ENCODE assay signal across 19 cellular contexts in the genomic region with DNA sequence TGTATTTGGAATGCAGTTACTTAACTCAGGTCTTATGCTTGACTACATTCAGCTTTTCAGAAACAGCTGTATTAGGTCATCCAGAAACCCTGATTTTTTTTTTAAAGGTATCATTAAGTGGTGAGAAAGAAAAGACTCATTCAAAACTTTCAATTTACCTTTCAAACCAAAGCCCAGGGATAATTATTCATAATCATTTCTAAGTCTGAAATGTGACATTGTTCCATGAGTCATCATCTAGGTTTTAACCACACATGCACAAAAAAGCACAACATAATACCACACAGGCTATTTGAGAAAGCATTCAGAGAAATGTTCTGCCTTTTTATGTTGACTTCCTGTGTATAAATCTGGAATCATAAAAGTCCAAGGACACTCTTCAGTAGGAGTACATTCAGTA.
A peak's percentile ranks its signal among the peaks of the same experiment; 100 is the strongest.
DNase-seq lines count a peak whose midpoint lies in the region; ATAC-seq and TF ChIP-seq lines count a peak whose summit lies in the region.
"Had no signal": no experiment of that assay in that cellular context is flagged by ENCODE, and none has a peak within 500 bp of the region (broad histone marks: within the 10 kb centered on the region; RNA-seq: fewer than 3 reads in every experiment).

No MANE protein-coding gene starts in this region.

- no peak overlapping the region for H2AFZ ChIP-seq in smooth muscle cell (ENCODE audit: low read depth)

- H3K27ac ChIP-seq in smooth muscle cell (ENCODE audit: low read depth) = peak overlapping the region; percentile 38
- H3K27ac ChIP-seq in brain microvascular endothelial cell = no peak overlapping the region
- H3K27ac ChIP-seq: 22Rv1, esophagus muscularis mucosa, left ventricle myocardium inferior had no signal

- no peak overlapping the region for H3K9ac ChIP-seq in smooth muscle cell (ENCODE audit: low read depth)

- no peaks in the 10 kb centered on the region for H3K9me3 ChIP-seq in smooth muscle cell (replicated peaks; ENCODE audit: low read depth)
- H3K9me3 ChIP-seq: esophagus muscularis mucosa, left ventricle myocardium inferior had no signal

- in situ Hi-C loops in astrocyte of the spinal cord (cut with HindIII; ENCODE audit: low sequenced_read_pairs) (no loop called here), brain microvascular endothelial cell (cut with HindIII; ENCODE audit: low pct_ligation_motif_present, low sequenced_read_pairs) (no loop called here)

- intact Hi-C loops in activated CD4-positive, alpha-beta T cell treated with anti-CD3 and anti-CD28 coated beads for 36 hours (cut with DNase I, micrococcal nuclease) = no loop called here

- H3K4me3 Mint-ChIP-seq in activated CD4-positive, alpha-beta T cell treated with anti-CD3 and anti-CD28 coated beads for 36 hours = no peak overlapping the region
- H3K4me3 Mint-ChIP-seq in nephron progenitor cell = no peak overlapping the region
- H3K4me3 Mint-ChIP-seq: CD4-positive, CD25-positive, alpha-beta regulatory T cell had no signal

- H4K20me1 ChIP-seq in smooth muscle cell (ENCODE audit: low read depth) = no peaks in the 10 kb centered on the region

- peaks cover 12% of the 10 kb centered on the region for H3K4me1 Mint-ChIP-seq in activated CD4-positive, alpha-beta T cell treated with anti-CD3 and anti-CD28 coated beads for 36 hours
- H3K4me1 Mint-ChIP-seq in nephron progenitor cell = peaks cover 16% of the 10 kb centered on the region
- H3K4me1 Mint-ChIP-seq: CD4-positive, CD25-positive, alpha-beta regulatory T cell had no signal

- no peaks in the 10 kb centered on the region for H3K79me2 ChIP-seq in smooth muscle cell (ENCODE audit: low read depth)

- no peak for DNase-seq in activated CD4-positive, alpha-beta T cell treated with anti-CD3 and anti-CD28 coated beads for 36 hours
- DNase-seq in activated CD4-positive, alpha-beta T cell treated with anti-CD3 and anti-CD28 coated beads, Interleukin-2, amount 50 U/mL, for 4 hours = no peak
- DNase-seq in astrocyte of the spinal cord (ENCODE audit: low read depth, low spot score) (peak; percentile 67), smooth muscle cell (lab: John Stamatoyannopoulos, UW; ENCODE audit: unreplicated experiment) (no peak), brain microvascular endothelial cell (no peak), nephron progenitor cell (no peak), NCI-H2107 (lab: John Stamatoyannopoulos, UW) (no peak)
- DNase-seq: activated CD4-positive, alpha-beta T cell treated with anti-CD3 and anti-CD28 coated beads for 4 hours; aorta; CD4-positive, CD25-positive, alpha-beta regulatory T cell; dermis blood vessel endothelial cell; DMS79 treated with DMSO at 0.1 percent for 48 hours; left ventricle myocardium inferior; NCI-H1092 treated with DMSO at 0.1 percent for 48 hours; NCI-H2171; SIG-M5 had no signal

- no peak for TF ChIP-seq CTCF in astrocyte of the spinal cord (IDR thresholded peaks at IDR 0.05; ENCODE audit: low read depth, low read length)
- no peak for TF ChIP-seq CTCF in smooth muscle cell (IDR thresholded peaks at IDR 0.05; ENCODE audit: borderline replicate concordance, insufficient read depth, poor library complexity, severe bottlenecking)
- TF ChIP-seq CTCF in brain microvascular endothelial cell (IDR thresholded peaks at IDR 0.05; ENCODE audit: low read depth, low read length, missing control alignments) = no peak
- no peak for TF ChIP-seq CTCF in nephron progenitor cell (IDR thresholded peaks at IDR 0.05)

- peak; percentile 72 for ATAC-seq in activated CD4-positive, alpha-beta T cell treated with anti-CD3 and anti-CD28 coated beads for 36 hours
- peak; percentile 49 for ATAC-seq in HG03558 (IDR thresholded peaks at IDR 0.05; ENCODE audit: extremely low read depth, unreplicated experiment)

- H3K4me3 ChIP-seq in astrocyte of the spinal cord (ENCODE audit: low read depth, low read length) (no peak overlapping the region), smooth muscle cell (no peak overlapping the region), brain microvascular endothelial cell (ENCODE audit: low read depth, low read length) (no peak overlapping the region)
- H3K4me3 ChIP-seq: esophagus muscularis mucosa, left ventricle myocardium inferior had no signal

- H3K27ac Mint-ChIP-seq in activated CD4-positive, alpha-beta T cell treated with anti-CD3 and anti-CD28 coated beads for 36 hours = no peak overlapping the region
- H3K27ac Mint-ChIP-seq in nephron progenitor cell = no peak overlapping the region
- H3K27ac Mint-ChIP-seq: CD4-positive, CD25-positive, alpha-beta regulatory T cell had no signal

- H3K27me3 ChIP-seq in smooth muscle cell (ENCODE audit: low read depth) = no peaks in the 10 kb centered on the region
- H3K27me3 ChIP-seq in brain microvascular endothelial cell (replicated peaks) = no peaks in the 10 kb centered on the region
- H3K27me3 ChIP-seq: esophagus muscularis mucosa had no signal

- no peaks in the 10 kb centered on the region for H3K27me3 Mint-ChIP-seq in activated CD4-positive, alpha-beta T cell treated with anti-CD3 and anti-CD28 coated beads for 36 hours
- peaks cover 3% of the 10 kb centered on the region for H3K27me3 Mint-ChIP-seq in nephron progenitor cell (ENCODE audit: low read depth, poor library complexity)
- H3K27me3 Mint-ChIP-seq: CD4-positive, CD25-positive, alpha-beta regulatory T cell had no signal

- H3K4me1 ChIP-seq in smooth muscle cell (ENCODE audit: low read depth) = no peaks in the 10 kb centered on the region
- H3K4me1 ChIP-seq: esophagus muscularis mucosa, left ventricle myocardium inferior had no signal

- H3K36me3 ChIP-seq in smooth muscle cell (ENCODE audit: low read depth) = no peaks in the 10 kb centered on the region
- no peaks in the 10 kb centered on the region for H3K36me3 ChIP-seq in brain microvascular endothelial cell (replicated peaks)
- H3K36me3 ChIP-seq: esophagus muscularis mucosa, left ventricle myocardium inferior had no signal

- no peaks in the 10 kb centered on the region for H3K9me3 Mint-ChIP-seq in activated CD4-positive, alpha-beta T cell treated with anti-CD3 and anti-CD28 coated beads for 36 hours (ENCODE audit: low read depth)
- H3K9me3 Mint-ChIP-seq in nephron progenitor cell = peaks cover 14% of the 10 kb centered on the region

- no peak overlapping the region for H3K4me2 ChIP-seq in smooth muscle cell

- POLR2A ChIA-PET in activated CD4-positive, alpha-beta T cell treated with anti-CD3 and anti-CD28 coated beads for 36 hours (lab: Charles Lee) = no interaction called here

- no peaks in the 10 kb centered on the region for H3F3A ChIP-seq in smooth muscle cell (ENCODE audit: low read depth)

- CTCF ChIA-PET in activated CD4-positive, alpha-beta T cell treated with anti-CD3 and anti-CD28 coated beads for 36 hours (lab: Charles Lee) = no interaction called here

- no peaks in the 10 kb centered on the region for H3K36me3 Mint-ChIP-seq in activated CD4-positive, alpha-beta T cell treated with anti-CD3 and anti-CD28 coated beads for 36 hours (ENCODE audit: low read depth)
- no peaks in the 10 kb centered on the region for H3K36me3 Mint-ChIP-seq in nephron progenitor cell (ENCODE audit: low read depth)
- H3K36me3 Mint-ChIP-seq: CD4-positive, CD25-positive, alpha-beta regulatory T cell had no signal
